ENCODE assay signal across 11 cellular contexts in the genomic region with DNA sequence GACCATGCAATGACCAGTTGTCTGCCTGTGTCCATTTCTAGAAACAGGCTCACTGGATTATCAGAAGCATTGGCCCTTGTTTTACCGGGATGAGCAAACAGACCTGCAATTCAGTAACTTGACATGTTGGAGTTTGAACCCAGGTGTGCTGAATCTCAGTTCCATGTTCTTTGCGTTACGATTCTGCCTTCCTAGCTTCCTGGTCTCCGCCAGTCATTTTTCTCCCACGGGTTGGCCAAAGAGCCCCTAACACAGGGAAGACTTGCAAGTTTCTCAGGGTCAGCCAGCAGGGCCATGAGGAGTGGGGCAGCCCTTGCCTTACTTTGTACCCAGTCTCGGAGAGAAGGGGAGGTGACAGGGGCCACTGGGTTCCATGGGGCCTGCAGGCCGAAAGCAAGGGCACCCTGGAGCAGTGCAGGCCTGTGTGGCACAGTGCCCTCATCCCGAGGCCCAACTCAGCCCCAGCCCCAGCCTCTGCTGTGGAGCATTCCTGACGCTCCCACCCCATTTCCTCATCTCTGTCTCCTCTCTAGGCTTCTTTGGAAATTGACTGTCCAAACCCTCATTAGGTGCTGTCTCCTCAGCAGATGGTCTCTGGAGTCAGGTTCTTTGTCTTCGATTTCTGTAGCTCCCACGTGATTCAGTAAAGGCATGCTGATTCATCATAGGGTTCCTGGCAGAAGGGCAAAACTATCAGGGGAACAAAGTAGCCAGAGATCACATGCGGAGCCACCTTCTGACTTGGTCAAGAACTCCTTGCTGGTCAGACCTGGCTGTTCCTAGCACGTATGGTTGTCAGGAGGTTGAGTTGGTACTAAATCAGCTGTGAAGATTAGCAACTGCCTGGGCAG. TPM values are rescaled to one million over a fixed set of nuclear protein-coding genes. Genes with fewer than 3 reads are reported as not detected.
A peak's percentile ranks its signal among the peaks of the same experiment; 100 is the strongest.
DNase-seq lines count a peak whose midpoint lies in the region; ATAC-seq lines count a peak whose summit lies in the region.
"Had no signal": no experiment of that assay in that cellular context is flagged by ENCODE, and none has a peak within 500 bp of the region (broad histone marks: within the 10 kb centered on the region; RNA-seq: fewer than 3 reads in every experiment).

No MANE protein-coding gene starts in this region.

- H3K4me3 Mint-ChIP-seq in stimulated activated naive CD8-positive, alpha-beta T cell treated with anti-CD3 and anti-CD28 coated beads, Interleukin-15, amount 100 ng/mL, for 72 hours = no peak overlapping the region

- ATAC-seq in stimulated activated naive CD8-positive, alpha-beta T cell treated with anti-CD3 and anti-CD28 coated beads, Interleukin-15, amount 100 ng/mL, for 72 hours = no peak
- no peak for ATAC-seq in stimulated activated naive CD8-positive, alpha-beta T cell treated with anti-CD3 and anti-CD28 coated beads, Interleukin-15, Interleukin-2, amounts not matched to agents 100 U/mL and 50 U/mL, for 24 hours
- ATAC-seq in left colon = peak; percentile 86
- no peak for ATAC-seq in GM21737 (IDR thresholded peaks at IDR 0.05; ENCODE audit: unreplicated experiment)
- ATAC-seq in HG02571 (IDR thresholded peaks at IDR 0.05; ENCODE audit: unreplicated experiment) = no peak

- H3K27ac ChIP-seq in cingulate gyrus (ENCODE audit: low read depth, low read length) = peak overlapping the region; percentile 40

- no peak for DNase-seq in stimulated activated naive CD8-positive, alpha-beta T cell treated with anti-CD3 and anti-CD28 coated beads, Interleukin-15, amount 100 ng/mL, for 72 hours
- DNase-seq in stimulated activated naive CD8-positive, alpha-beta T cell treated with anti-CD3 and anti-CD28 coated beads, Interleukin-15, Interleukin-2, amounts not matched to agents 100 U/mL and 50 U/mL, for 24 hours = no peak
- DNase-seq in left colon (no peak), SIG-M5 (lab: John Stamatoyannopoulos, UW) (no peak), activated gamma-delta T cell (lab: John Stamatoyannopoulos, UW) (no peak)
- DNase-seq: anterior cingulate cortex; NCI-H2029; stimulated activated CD4-positive, alpha-beta T cell treated with anti-CD3 and anti-CD28 coated beads, Interleukin-2, amount 100 ng/mL, for 48 hours had no signal

- no peaks in the 10 kb centered on the region for H3K27me3 Mint-ChIP-seq in stimulated activated naive CD8-positive, alpha-beta T cell treated with anti-CD3 and anti-CD28 coated beads, Interleukin-15, amount 100 ng/mL, for 72 hours

- intact Hi-C loops in left colon (cut with DNase I, micrococcal nuclease) = no loop called here

- peaks cover 71% of the 10 kb centered on the region for H3K4me1 Mint-ChIP-seq in stimulated activated naive CD8-positive, alpha-beta T cell treated with anti-CD3 and anti-CD28 coated beads, Interleukin-15, amount 100 ng/mL, for 72 hours

- no peaks in the 10 kb centered on the region for H3K9me3 Mint-ChIP-seq in stimulated activated naive CD8-positive, alpha-beta T cell treated with anti-CD3 and anti-CD28 coated beads, Interleukin-15, amount 100 ng/mL, for 72 hours

- peak overlapping the region; percentile 37 to 75 for H3K27ac Mint-ChIP-seq in stimulated activated naive CD8-positive, alpha-beta T cell treated with anti-CD3 and anti-CD28 coated beads, Interleukin-15, amount 100 ng/mL, for 72 hours

RNA-seq across cellular contexts. Expression of gene CDS2, which starts 23.6 kb away (rescaled TPM):
- total RNA-seq in left colon = 10 to 100 TPM; 33.4 to 42.6 TPM

RNA-seq across cellular contexts. Expression of gene PCNA, which starts 30.7 kb away (rescaled TPM):
- total RNA-seq in left colon = 10 to 100 TPM; 47.9 to 61.5 TPM

RNA-seq across cellular contexts. Expression of gene TMEM230, which starts 37.6 kb away (rescaled TPM):
- 10 to 100 TPM; 64.3 to 81.4 TPM for total RNA-seq in left colon
